Comparison of ENCODE assay signal across 1 cellular context in the genomic region with DNA sequence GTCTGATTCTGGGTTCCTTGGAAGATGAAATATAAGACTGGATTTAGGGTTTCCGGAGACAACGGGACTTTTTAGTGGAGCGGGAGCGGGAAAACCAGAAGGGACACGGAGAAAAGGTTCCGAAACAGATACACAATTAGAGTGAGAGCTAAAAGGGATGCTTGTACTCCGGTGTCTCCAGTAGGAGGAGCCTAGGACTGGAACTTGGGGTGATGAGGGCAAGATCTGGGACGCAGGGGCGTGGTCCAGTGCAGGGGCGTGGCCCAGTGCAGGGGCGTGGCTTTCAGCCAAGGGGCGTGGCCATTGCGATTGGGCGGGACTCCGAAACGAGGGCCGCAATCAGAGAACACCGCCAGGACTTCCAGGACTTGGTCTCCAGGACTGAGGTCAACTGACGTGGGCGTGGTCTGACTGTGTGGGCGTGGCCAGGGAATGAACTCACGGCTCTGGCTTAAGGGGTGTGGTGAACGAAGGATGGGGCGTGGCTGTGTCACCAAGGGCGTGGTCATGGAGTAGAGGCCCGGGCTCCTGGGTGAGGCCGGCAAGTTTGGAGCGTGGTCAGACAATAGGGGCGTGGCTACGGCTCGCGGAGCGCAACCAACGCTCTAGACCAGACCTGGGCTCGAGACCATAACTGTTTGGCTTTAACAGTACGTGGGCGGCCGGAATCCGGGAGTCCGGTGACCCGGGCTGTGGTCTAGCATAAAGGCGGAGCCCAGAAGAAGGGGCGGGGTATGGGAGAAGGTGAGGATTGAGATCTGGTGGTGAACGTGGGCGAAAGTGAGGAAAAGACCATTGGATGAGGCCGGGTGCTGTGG.
TF ChIP-seq lines count a peak whose summit lies in the region.

DKKL1 (plus strand) TSS at position 613 of the 818 bp plus-strand sequence; CDS start at position 735, 122 bp downstream.

TF ChIP-seq in K562, 482 proteins besides CTCF, POLR2A, EP300 and RAD21 (continued from another document and continues in another):
- TF ChIP-seq ZNF518B (CRISPR knock-in tag; IDR thresholded peaks at IDR 0.05) (no peak), ZFPM2 (CRISPR knock-in tag; IDR thresholded peaks at IDR 0.05) (no peak), ZNF24 (IDR thresholded peaks at IDR 0.05) (no peak; the same call in 1 of the 2 replicates), ZFP91 (CRISPR knock-in tag; IDR thresholded peaks at IDR 0.05) (no peak), HDAC3 (IDR thresholded peaks at IDR 0.05; ENCODE audit: borderline replicate concordance, partially characterized antibody) (no peak), SPI1 (IDR thresholded peaks at IDR 0.05; ENCODE audit: borderline replicate concordance, low read depth, low read length) (no peak), SOX6 (IDR thresholded peaks at IDR 0.05) (peak; percentile 59), HDAC2 (IDR thresholded peaks at IDR 0.05) (peak; percentile 10; the same call in 1 of the 2 replicates), ZNF395 (CRISPR knock-in tag; IDR thresholded peaks at IDR 0.05) (no peak), GTF2E2 (tag; IDR thresholded peaks at IDR 0.05) (no peak), ERF (CRISPR knock-in tag; IDR thresholded peaks at IDR 0.05) (no peak), IRF2 (CRISPR knock-in tag; IDR thresholded peaks at IDR 0.05) (no peak), ZNF561 (CRISPR knock-in tag; conservative IDR thresholded peaks at IDR 0.05) (no peak), ZNF408 (CRISPR knock-in tag; IDR thresholded peaks at IDR 0.05; ENCODE audit: low read depth) (no peak), SFPQ (IDR thresholded peaks at IDR 0.05; ENCODE audit: low read depth, low read length) (no peak), NFIC (IDR thresholded peaks at IDR 0.05) (0 out of 2 replicates have a peak, but pooled peaks have one; percentile 20), HNRNPH1 (optimal IDR thresholded peaks at IDR 0.05; ENCODE audit: low read depth, low read length) (no peak), NEUROD1 (IDR thresholded peaks at IDR 0.05; ENCODE audit: borderline replicate concordance, low read depth, low read length, partially characterized antibody) (no peak), ZSCAN29 (IDR thresholded peaks at IDR 0.05) (no peak), HEY1 (CRISPR knock-in tag; IDR thresholded peaks at IDR 0.05; ENCODE audit: borderline replicate concordance) (no peak), ZNF551 (CRISPR knock-in tag; IDR thresholded peaks at IDR 0.05) (no peak), SRSF3 (IDR thresholded peaks at IDR 0.05; ENCODE audit: insufficient read depth, low read length) (no peak), ZNF76 (CRISPR knock-in tag; IDR thresholded peaks at IDR 0.05; ENCODE audit: borderline replicate concordance) (no peak), ESRRA (IDR thresholded peaks at IDR 0.05; ENCODE audit: borderline replicate concordance, low read depth) (peak; percentile 71; the same call in 1 of the 2 replicates), MCM3 (IDR thresholded peaks at IDR 0.05) (no peak), SLC30A9 (CRISPR knock-in tag; IDR thresholded peaks at IDR 0.05) (no peak), KLF16 (IDR thresholded peaks at IDR 0.05) (0 out of 2 replicates have a peak, but pooled peaks have one; percentile 1), HMG20A (CRISPR knock-in tag; conservative IDR thresholded peaks at IDR 0.05) (no peak), ZNF354B (CRISPR knock-in tag; IDR thresholded peaks at IDR 0.05) (no peak), SIX5 (IDR thresholded peaks at IDR 0.05; ENCODE audit: borderline replicate concordance in 1 of 2, insufficient read depth in 1 of 2, low read depth in 1 of 2, low read length in 2 of 2) (no peak), KDM4B (IDR thresholded peaks at IDR 0.05; ENCODE audit: borderline replicate concordance in 2 of 2, low read depth in 1 of 2) (no peak), ETS2 (tag; IDR thresholded peaks at IDR 0.05; ENCODE audit: borderline replicate concordance, poor library complexity, severe bottlenecking) (no peak), NR0B1 (IDR thresholded peaks at IDR 0.05; ENCODE audit: partially characterized antibody) (no peak), NR1H2 (CRISPR knock-in tag; IDR thresholded peaks at IDR 0.05) (no peak), USF2 (CRISPR knock-in tag; IDR thresholded peaks at IDR 0.05) (no peak), PHF8 (IDR thresholded peaks at IDR 0.05; ENCODE audit: borderline replicate concordance, low read length) (no peak), ZNF77 (CRISPR knock-in tag; IDR thresholded peaks at IDR 0.05) (no peak), CCAR2 (IDR thresholded peaks at IDR 0.05; ENCODE audit: low read depth, low read length) (no peak), ZNF165 (CRISPR knock-in tag; IDR thresholded peaks at IDR 0.05; ENCODE audit: borderline replicate concordance) (no peak), CBX2 (IDR thresholded peaks at IDR 0.05; ENCODE audit: insufficient read depth, low read length, poor library complexity, severe bottlenecking) (no peak), ZNF431 (CRISPR knock-in tag; IDR thresholded peaks at IDR 0.05) (no peak), TAF15 (IDR thresholded peaks at IDR 0.05; ENCODE audit: low read depth, low read length) (no peak)
- TF ChIP-seq, protein P1, sequence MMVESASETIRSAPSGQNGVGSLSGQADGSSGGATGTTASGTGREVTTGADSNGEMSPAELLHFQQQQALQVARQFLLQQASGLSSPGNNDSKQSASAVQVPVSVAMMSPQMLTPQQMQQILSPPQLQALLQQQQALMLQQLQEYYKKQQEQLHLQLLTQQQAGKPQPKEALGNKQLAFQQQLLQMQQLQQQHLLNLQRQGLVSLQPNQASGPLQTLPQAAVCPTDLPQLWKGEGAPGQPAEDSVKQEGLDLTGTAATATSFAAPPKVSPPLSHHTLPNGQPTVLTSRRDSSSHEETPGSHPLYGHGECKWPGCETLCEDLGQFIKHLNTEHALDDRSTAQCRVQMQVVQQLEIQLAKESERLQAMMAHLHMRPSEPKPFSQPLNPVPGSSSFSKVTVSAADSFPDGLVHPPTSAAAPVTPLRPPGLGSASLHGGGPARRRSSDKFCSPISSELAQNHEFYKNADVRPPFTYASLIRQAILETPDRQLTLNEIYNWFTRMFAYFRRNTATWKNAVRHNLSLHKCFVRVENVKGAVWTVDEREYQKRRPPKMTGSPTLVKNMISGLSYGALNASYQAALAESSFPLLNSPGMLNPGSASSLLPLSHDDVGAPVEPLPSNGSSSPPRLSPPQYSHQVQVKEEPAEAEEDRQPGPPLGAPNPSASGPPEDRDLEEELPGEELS (CRISPR knock-in tag; IDR thresholded peaks at IDR 0.05; ENCODE audit: borderline replicate concordance) = no peak
- TF ChIP-seq, protein P2, sequence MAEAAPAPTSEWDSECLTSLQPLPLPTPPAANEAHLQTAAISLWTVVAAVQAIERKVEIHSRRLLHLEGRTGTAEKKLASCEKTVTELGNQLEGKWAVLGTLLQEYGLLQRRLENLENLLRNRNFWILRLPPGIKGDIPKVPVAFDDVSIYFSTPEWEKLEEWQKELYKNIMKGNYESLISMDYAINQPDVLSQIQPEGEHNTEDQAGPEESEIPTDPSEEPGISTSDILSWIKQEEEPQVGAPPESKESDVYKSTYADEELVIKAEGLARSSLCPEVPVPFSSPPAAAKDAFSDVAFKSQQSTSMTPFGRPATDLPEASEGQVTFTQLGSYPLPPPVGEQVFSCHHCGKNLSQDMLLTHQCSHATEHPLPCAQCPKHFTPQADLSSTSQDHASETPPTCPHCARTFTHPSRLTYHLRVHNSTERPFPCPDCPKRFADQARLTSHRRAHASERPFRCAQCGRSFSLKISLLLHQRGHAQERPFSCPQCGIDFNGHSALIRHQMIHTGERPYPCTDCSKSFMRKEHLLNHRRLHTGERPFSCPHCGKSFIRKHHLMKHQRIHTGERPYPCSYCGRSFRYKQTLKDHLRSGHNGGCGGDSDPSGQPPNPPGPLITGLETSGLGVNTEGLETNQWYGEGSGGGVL (CRISPR knock-in tag; IDR thresholded peaks at IDR 0.05) = no peak
- TF ChIP-seq, protein P3, sequence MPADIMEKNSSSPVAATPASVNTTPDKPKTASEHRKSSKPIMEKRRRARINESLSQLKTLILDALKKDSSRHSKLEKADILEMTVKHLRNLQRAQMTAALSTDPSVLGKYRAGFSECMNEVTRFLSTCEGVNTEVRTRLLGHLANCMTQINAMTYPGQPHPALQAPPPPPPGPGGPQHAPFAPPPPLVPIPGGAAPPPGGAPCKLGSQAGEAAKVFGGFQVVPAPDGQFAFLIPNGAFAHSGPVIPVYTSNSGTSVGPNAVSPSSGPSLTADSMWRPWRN (IDR thresholded peaks at IDR 0.05; ENCODE audit: low read depth) = no peak
- TF ChIP-seq, protein P4, sequence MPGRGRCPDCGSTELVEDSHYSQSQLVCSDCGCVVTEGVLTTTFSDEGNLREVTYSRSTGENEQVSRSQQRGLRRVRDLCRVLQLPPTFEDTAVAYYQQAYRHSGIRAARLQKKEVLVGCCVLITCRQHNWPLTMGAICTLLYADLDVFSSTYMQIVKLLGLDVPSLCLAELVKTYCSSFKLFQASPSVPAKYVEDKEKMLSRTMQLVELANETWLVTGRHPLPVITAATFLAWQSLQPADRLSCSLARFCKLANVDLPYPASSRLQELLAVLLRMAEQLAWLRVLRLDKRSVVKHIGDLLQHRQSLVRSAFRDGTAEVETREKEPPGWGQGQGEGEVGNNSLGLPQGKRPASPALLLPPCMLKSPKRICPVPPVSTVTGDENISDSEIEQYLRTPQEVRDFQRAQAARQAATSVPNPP (IDR thresholded peaks at IDR 0.05; ENCODE audit: borderline replicate concordance, insufficient read depth, insufficient read length) = no peak
